ENCODE assay signal across 10 cellular contexts in genomic region chr2:110116033-110116710, GRCh38.
A peak's percentile ranks its signal among the peaks of the same experiment; 100 is the strongest.
DNase-seq lines count a peak whose midpoint lies in the region; ATAC-seq lines count a peak whose summit lies in the region.
"Had no signal": no experiment of that assay in that cellular context is flagged by ENCODE, and none has a peak within 500 bp of the region (broad histone marks: within the 10 kb centered on the region; RNA-seq: fewer than 3 reads in every experiment).

No MANE protein-coding gene starts in this region.

- H3K9me3 ChIP-seq in iPS-18c (ENCODE audit: control insufficient read depth, insufficient read depth, low read length), result peaks cover 2% of the 10 kb centered on the region

- H3K9me3 Mint-ChIP-seq in stimulated activated naive B cell treated with anti-CD40 and anti-IgM and Interleukin-4, amounts not matched to agents 10 μg/mL and 1 μg/mL and 100 μg/mL, for 72 hours, result peaks cover 2 to 3% of the 10 kb centered on the region in 2 donors
- H3K9me3 Mint-ChIP-seq: T-helper 1 cell treated with Interleukin-12 subunit alpha and Interleukin-12 subunit beta and Interleukin-4 antibody, amounts not matched to agents 30 μg/mL and 1 μg/mL, for 36 hours had no signal

- peak; percentile 27 to 38 for ATAC-seq in stimulated activated naive B cell treated with anti-CD40 and anti-IgM and Interleukin-4, amounts not matched to agents 10 μg/mL and 1 μg/mL and 100 μg/mL, for 72 hours (replicated peaks)

- H3K27ac Mint-ChIP-seq in stimulated activated naive B cell treated with anti-CD40 and anti-IgM and Interleukin-4, amounts not matched to agents 10 μg/mL and 1 μg/mL and 100 μg/mL, for 72 hours, result no peak overlapping the region
- H3K27ac Mint-ChIP-seq: B cell; T-helper 1 cell treated with Interleukin-12 subunit alpha and Interleukin-12 subunit beta and Interleukin-4 antibody, amounts not matched to agents 30 μg/mL and 1 μg/mL, for 36 hours had no signal

- no peaks in the 10 kb centered on the region for H3K4me1 Mint-ChIP-seq in stimulated activated naive B cell treated with anti-CD40 and anti-IgM and Interleukin-4, amounts not matched to agents 10 μg/mL and 1 μg/mL and 100 μg/mL, for 72 hours
- H3K4me1 Mint-ChIP-seq: B cell had no signal

- peak overlapping the region; percentile 58 for H3K4me3 ChIP-seq in iPS-18c (ENCODE audit: insufficient read depth, low read depth, low read length)

- H3K27me3 Mint-ChIP-seq in stimulated activated naive B cell treated with anti-CD40 and anti-IgM and Interleukin-4, amounts not matched to agents 10 μg/mL and 1 μg/mL and 100 μg/mL, for 72 hours, result peaks cover 54 to 80% of the 10 kb centered on the region in 2 donors

- H3K36me3 Mint-ChIP-seq in stimulated activated naive B cell treated with anti-CD40 and anti-IgM and Interleukin-4, amounts not matched to agents 10 μg/mL and 1 μg/mL and 100 μg/mL, for 72 hours, result no peaks in the 10 kb centered on the region

- DNase-seq in DMS 273 (lab: John Stamatoyannopoulos, UW; ENCODE audit: unreplicated experiment), result peak; percentile 58
- no peak for DNase-seq in DMS 273 treated with DMSO at 0.1 percent for 48 hours (lab: John Stamatoyannopoulos, UW)
- DNase-seq in amniotic epithelial cell (ENCODE audit: low read depth), result peak; percentile 47
- DNase-seq in stimulated activated naive B cell treated with anti-CD40 and anti-IgM and Interleukin-4, amounts not matched to agents 10 μg/mL and 1 μg/mL and 100 μg/mL, for 72 hours, result no peak
- DNase-seq in activated gamma-delta T cell (lab: John Stamatoyannopoulos, UW), result no peak
- DNase-seq in T-helper 1 cell, result no peak
- DNase-seq in activated naive CD4-positive, alpha-beta T cell (lab: John Stamatoyannopoulos, UW), result no peak

- H3K4me3 Mint-ChIP-seq in stimulated activated naive B cell treated with anti-CD40 and anti-IgM and Interleukin-4, amounts not matched to agents 10 μg/mL and 1 μg/mL and 100 μg/mL, for 72 hours, result no peak overlapping the region
- H3K4me3 Mint-ChIP-seq: B cell; T-helper 1 cell treated with Interleukin-12 subunit alpha and Interleukin-12 subunit beta and Interleukin-4 antibody, amounts not matched to agents 30 μg/mL and 1 μg/mL, for 36 hours had no signal

Comparison
In these comparisons a context has a peak if more than half of its experiments do, and no peak if none do; other contexts are left out.
1. DNase-seq: peak in DMS 273 (single experiment) and amniotic epithelial cell (single experiment); none in DMS 273 treated with DMSO at 0.1 percent for 48 hours (single experiment), stimulated activated naive B cell treated with anti-CD40 and anti-IgM and Interleukin-4, amounts not matched to agents 10 μg/mL and 1 μg/mL and 100 μg/mL, for 72 hours (single experiment), activated gamma-delta T cell (single experiment), T-helper 1 cell (0 of 5) and activated naive CD4-positive, alpha-beta T cell (0 of 4).